19 cellular contexts compared by ENCODE assay signal in genomic region chr5:122053181-122054109, GRCh38. TPM values are rescaled to one million over a fixed set of nuclear protein-coding genes. Genes with fewer than 3 reads are reported as not detected.
DNase-seq lines count a peak whose midpoint lies in the region; ATAC-seq and TF ChIP-seq lines count a peak whose summit lies in the region.
"Had no signal": no experiment of that assay in that cellular context is flagged by ENCODE, and none has a peak within 500 bp of the region (broad histone marks: within the 10 kb centered on the region; RNA-seq: fewer than 3 reads in every experiment).

No MANE protein-coding gene starts in this region.

- H2AFZ ChIP-seq in MM.1S (ENCODE audit: low read length) = no peak overlapping the region
- H2AFZ ChIP-seq: hepatocyte had no signal

- H3K79me2 ChIP-seq in MM.1S (ENCODE audit: low read length) = no peaks in the 10 kb centered on the region
- H3K79me2 ChIP-seq: hepatocyte had no signal

- H3K36me3 ChIP-seq in KOPT-K1 (ENCODE audit: insufficient read depth, low read length) (no peaks in the 10 kb centered on the region), left lung (no peaks in the 10 kb centered on the region), MM.1S (replicated peaks; ENCODE audit: insufficient read depth, low read length) (no peaks in the 10 kb centered on the region)
- H3K36me3 ChIP-seq: colonic mucosa, vagina, WERI-Rb-1 had no signal

- no peaks in the 10 kb centered on the region for H3K9me2 ChIP-seq in MM.1S (replicated peaks; ENCODE audit: insufficient read depth, low read length)

- H3F3A ChIP-seq in MM.1S (ENCODE audit: insufficient read depth, low read length) = no peaks in the 10 kb centered on the region

- no peak for TF ChIP-seq CTCF in left lung (IDR thresholded peaks at IDR 0.05)
- TF ChIP-seq CTCF in MM.1S (IDR thresholded peaks at IDR 0.05; ENCODE audit: low read length) = no peak

- H4K20me1 ChIP-seq in MM.1S (ENCODE audit: insufficient read depth, low read length) = no peaks in the 10 kb centered on the region

- intact Hi-C loops in left lung (cut with DNase I) = no loop called here

- H3K4me2 ChIP-seq in MM.1S (ENCODE audit: low read depth, low read length) = no peak overlapping the region
- H3K4me2 ChIP-seq: hepatocyte had no signal

- H3K4me3 ChIP-seq in left lung (no peak overlapping the region), MM.1S (ENCODE audit: low read length) (no peak overlapping the region)
- H3K4me3 ChIP-seq: colonic mucosa, hepatocyte, vagina had no signal

- H3K9ac ChIP-seq in MM.1S (ENCODE audit: low read length) = no peak overlapping the region

- H3K27me3 ChIP-seq in left lung (no peaks in the 10 kb centered on the region), MM.1S (replicated peaks; ENCODE audit: insufficient read depth, low read length) (no peaks in the 10 kb centered on the region)
- H3K27me3 ChIP-seq: colonic mucosa, hepatocyte, vagina had no signal

- peak overlapping the region; percentile 11 for H3K27ac ChIP-seq in KOPT-K1 (ENCODE audit: low read depth, low read length, poor library complexity, severe bottlenecking)
- H3K27ac ChIP-seq in left lung = no peak overlapping the region
- H3K27ac ChIP-seq in MM.1S (ENCODE audit: low read length) = no peak overlapping the region
- H3K27ac ChIP-seq: colonic mucosa, epithelial cell of prostate, hepatocyte, vagina, WERI-Rb-1 had no signal

- no peaks in the 10 kb centered on the region for H3K9me3 ChIP-seq in KOPT-K1 (ENCODE audit: insufficient read depth, low read length, poor library complexity, severe bottlenecking)
- H3K9me3 ChIP-seq in left lung = no peaks in the 10 kb centered on the region
- no peaks in the 10 kb centered on the region for H3K9me3 ChIP-seq in MM.1S (replicated peaks; ENCODE audit: insufficient read depth, low read length)
- H3K9me3 ChIP-seq: colonic mucosa, vagina had no signal

- DNase-seq in AG08395 (ENCODE audit: low spot score) = peak; percentile 11
- peak; percentile 93 for DNase-seq in dermis blood vessel endothelial cell
- DNase-seq in left lung = peak; percentile 53 to 70
- DNase-seq in MM.1S = no peak
- DNase-seq: amniotic stem cell; colonic mucosa; NCI-H1417 treated with DMSO at 0.1 percent for 48 hours; NCI-H526 treated with DMSO at 0.1 percent for 48 hours; stimulated activated naive CD4-positive, alpha-beta T cell; WERI-Rb-1 had no signal

- no peaks in the 10 kb centered on the region for H3K4me1 ChIP-seq in left lung
- no peaks in the 10 kb centered on the region for H3K4me1 ChIP-seq in MM.1S (ENCODE audit: low read length)
- H3K4me1 ChIP-seq: colonic mucosa, vagina had no signal

- peak; percentile 78 for ATAC-seq in left lung
- ATAC-seq in GM18861 (IDR thresholded peaks at IDR 0.05; ENCODE audit: unreplicated experiment) = no peak
- no peak for ATAC-seq in GM19023 (IDR thresholded peaks at IDR 0.05; ENCODE audit: unreplicated experiment)
- no peak for ATAC-seq in HG02623 (IDR thresholded peaks at IDR 0.05; ENCODE audit: unreplicated experiment)
- ATAC-seq: HCT116 had no signal

RNA-seq across cellular contexts. Expression of gene LOX, which starts 24.6 kb away (rescaled TPM):
- 88.2 and 100 TPM in 2 replicates for total RNA-seq in dermis blood vessel endothelial cell
- 10 to 100 TPM; 23.2 to 59.1 TPM for total RNA-seq in left lung
- total RNA-seq: G401 had no signal
